25 cellular contexts compared by ENCODE assay signal in the genomic region with DNA sequence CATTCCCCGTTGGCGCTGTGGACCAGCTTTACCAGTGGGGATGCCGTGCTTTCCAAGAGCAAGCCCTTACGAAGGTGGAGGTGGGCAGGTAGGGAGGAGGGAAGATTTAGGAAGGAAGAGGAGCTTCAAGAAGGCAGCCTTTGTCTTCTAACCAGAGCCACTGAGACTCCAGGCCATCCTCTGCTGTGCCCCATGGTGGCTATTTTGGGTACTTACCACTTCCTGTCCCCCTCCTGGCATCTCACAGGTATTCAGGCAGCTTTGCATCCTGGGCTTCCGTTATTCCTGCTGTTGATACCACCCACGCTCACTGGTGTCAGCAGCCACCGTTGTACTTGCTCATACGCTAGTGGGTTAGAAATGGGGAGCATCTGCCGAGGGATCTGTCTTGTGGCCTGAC.
"Had no signal": no experiment of that assay in that cellular context is flagged by ENCODE, and none has a peak within 500 bp of the region (broad histone marks: within the 10 kb centered on the region; RNA-seq: fewer than 3 reads in every experiment).

No MANE protein-coding gene starts in this region.

- H3K9me3 Mint-ChIP-seq: natural killer cell treated with Interleukin-12 subunit alpha and Interleukin-12 subunit beta and Interleukin-15 and Interleukin-18, amount 100 ng/mL, for 72 hours had no signal

- H3K27me3 ChIP-seq: adrenal gland, body of pancreas, cardiac muscle cell, colonic mucosa, gastroesophageal sphincter, hepatocyte, spleen, suprapubic skin, tibial artery, upper lobe of right lung had no signal

- H3K4me3 ChIP-seq: adrenal gland, body of pancreas, cardiac muscle cell, colonic mucosa, gastroesophageal sphincter, hepatocyte, lower lobe of right lung, mucosa of descending colon, spleen, suprapubic skin, tibial artery, upper lobe of right lung had no signal

- H3K4me1 ChIP-seq: adrenal gland, body of pancreas, colonic mucosa, gastroesophageal sphincter, lower lobe of right lung, spleen, suprapubic skin, tibial artery, upper lobe of right lung had no signal

- FAIRE-seq: kidney had no signal

- DNase-seq: activated CD4-positive, alpha-beta T cell treated with anti-CD3 and anti-CD28 coated beads for 4 hours; activated CD4-positive, alpha-beta T cell treated with anti-CD3 and anti-CD28 coated beads, Interleukin-2, amount 50 U/mL, for 4 hours; activated effector memory CD4-positive, alpha-beta T cell treated with Interleukin-2 at 50 U/mL for 16 hours; activated naive CD4-positive, alpha-beta T cell treated with Interleukin-2 at 50 U/mL for 16 hours; activated T-cell treated with anti-CD3 and anti-CD28 coated beads for 4 hours; aorta; body of pancreas; cerebellar nuclear complex; colonic mucosa; effector CD8-positive, alpha-beta T cell; kidney; lower lobe of right lung; mucosa of descending colon; posterior cingulate gyrus; right cardiac atrium; spleen; upper lobe of right lung had no signal

- H3K9me3 ChIP-seq: adrenal gland, body of pancreas, colonic mucosa, gastroesophageal sphincter, lower lobe of right lung, mucosa of descending colon, spleen, suprapubic skin, tibial artery, upper lobe of right lung had no signal

- H3K27ac ChIP-seq: adrenal gland, body of pancreas, cardiac muscle cell, colonic mucosa, gastroesophageal sphincter, hepatocyte, lower lobe of right lung, spleen, suprapubic skin, tibial artery, upper lobe of right lung had no signal

- H3K27me3 Mint-ChIP-seq: activated naive CD8-positive, alpha-beta T cell; natural killer cell treated with Interleukin-12 subunit alpha and Interleukin-12 subunit beta and Interleukin-15 and Interleukin-18, amount 100 ng/mL, for 72 hours had no signal

- ATAC-seq: body of pancreas; gastroesophageal sphincter; lower lobe of right lung; mucosa of descending colon; natural killer cell treated with Interleukin-12 subunit alpha and Interleukin-12 subunit beta and Interleukin-15 and Interleukin-18, amount 100 ng/mL, for 72 hours; right cardiac atrium; upper lobe of right lung had no signal

- H2AFZ ChIP-seq: hepatocyte had no signal

- H3K79me2 ChIP-seq: hepatocyte had no signal

- H3K4me3 Mint-ChIP-seq: activated naive CD8-positive, alpha-beta T cell; natural killer cell treated with Interleukin-12 subunit alpha and Interleukin-12 subunit beta and Interleukin-15 and Interleukin-18, amount 100 ng/mL, for 72 hours had no signal

- H3K27ac Mint-ChIP-seq: activated naive CD8-positive, alpha-beta T cell; natural killer cell treated with Interleukin-12 subunit alpha and Interleukin-12 subunit beta and Interleukin-15 and Interleukin-18, amount 100 ng/mL, for 72 hours had no signal

- H3K4me2 ChIP-seq: hepatocyte had no signal

- H3K36me3 ChIP-seq: colonic mucosa had no signal
